In the genomic region with DNA sequence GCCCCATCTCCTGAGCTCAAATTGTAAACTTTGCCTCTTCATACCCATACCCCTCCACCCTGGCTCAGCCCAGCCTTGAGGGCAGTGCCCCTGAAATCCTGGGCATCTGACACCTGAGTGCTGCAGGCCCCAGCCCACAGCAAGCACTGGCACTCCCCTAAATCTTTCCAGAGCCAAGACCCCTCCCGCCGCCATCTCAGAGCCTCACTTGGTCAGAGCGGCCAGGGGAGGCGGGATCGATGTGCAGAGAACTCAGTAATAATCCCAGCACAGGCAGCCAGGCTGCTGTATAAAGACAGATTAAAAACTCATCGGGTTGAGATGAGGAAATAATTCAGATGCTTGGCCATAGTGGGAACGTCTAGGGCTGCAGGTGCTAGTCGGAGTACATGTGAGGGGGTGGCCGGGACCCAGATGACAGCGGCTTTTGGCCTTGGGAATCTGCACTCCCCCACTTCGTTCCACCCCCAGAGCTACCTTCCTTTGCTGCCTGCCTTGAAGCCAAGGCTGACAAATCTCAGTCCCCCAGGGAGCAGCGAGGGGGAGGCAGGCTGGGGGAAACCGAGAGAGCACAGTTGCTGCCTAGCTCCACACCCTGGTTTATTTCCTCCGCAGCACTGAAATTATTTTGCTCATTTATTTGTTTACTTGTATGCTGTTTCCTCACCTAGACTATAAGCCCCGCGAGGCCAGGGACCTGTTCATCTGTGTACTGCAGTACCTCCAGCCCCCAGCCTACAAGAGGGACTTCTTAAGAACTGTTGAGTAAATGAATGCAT, we compare ENCODE assay signal across 8 cellular contexts. TPM values are rescaled to one million over a fixed set of nuclear protein-coding genes. Genes with fewer than 3 reads are reported as not detected.
DNase-seq lines count a peak whose midpoint lies in the region; ATAC-seq and TF ChIP-seq lines count a peak whose summit lies in the region.

No MANE protein-coding gene starts in this region.

- no peaks in the 10 kb centered on the region for H3K9me3 ChIP-seq in skeletal muscle satellite cell (replicated peaks; ENCODE audit: low read length)

- no peaks in the 10 kb centered on the region for H3K36me3 Mint-ChIP-seq in activated CD4-positive, alpha-beta T cell treated with anti-CD3 and anti-CD28 coated beads, Interleukin-2, amount 10 ng/mL, durations not matched to agents 7 days and 5 days (ENCODE audit: low read depth)

- ATAC-seq in HG02938 (IDR thresholded peaks at IDR 0.05; ENCODE audit: unreplicated experiment), result peak; percentile 44

- H3K4me3 ChIP-seq in skeletal muscle satellite cell (ENCODE audit: low read length), result peak overlapping the region; percentile 67

- CTCF ChIA-PET in activated CD4-positive, alpha-beta T cell treated with anti-CD3 and anti-CD28 coated beads, Interleukin-2, amount 10 ng/mL, durations not matched to agents 7 days and 5 days (lab: Charles Lee), result interaction anchor here (1.0 to 4.8 kb wide), 13 partner anchors 9 to 268 kb away, joined by 3 to 38 read pairs (median 4); a partner anchor contains a TSS
- CTCF ChIA-PET in HEK293T (lab: Yijun Ruan, JAX), result interaction anchor here (0.9 to 3.1 kb wide), 6 partner anchors 10 to 259 kb away, joined by 4 to 16 read pairs (median 8); a partner anchor contains a TSS

- H3K4me2 ChIP-seq in skeletal muscle satellite cell (ENCODE audit: low read length), result peak overlapping the region; percentile 84

- no peak for DNase-seq in activated CD4-positive, alpha-beta T cell treated with anti-CD3 and anti-CD28 coated beads, Interleukin-2, amount 10 ng/mL, durations not matched to agents 7 days and 5 days
- DNase-seq in activated CD4-positive, alpha-beta T cell treated with anti-CD3 and anti-CD28 coated beads, Interleukin-2, amount 50 U/mL, for 4 hours, result no peak
- DNase-seq in NCI-H69 (lab: John Stamatoyannopoulos, UW), result no peak
- no peak for DNase-seq in HEK293T (ENCODE audit: extremely low spot score)
- no peak for DNase-seq in HT-29 (ENCODE audit: low spot score)

- H3K9ac ChIP-seq in skeletal muscle satellite cell (ENCODE audit: low read depth, low read length), result no peak overlapping the region

- H3K4me1 Mint-ChIP-seq in activated CD4-positive, alpha-beta T cell treated with anti-CD3 and anti-CD28 coated beads, Interleukin-2, amount 10 ng/mL, durations not matched to agents 7 days and 5 days, result peaks cover 23% of the 10 kb centered on the region

- H3K4me1 ChIP-seq in skeletal muscle satellite cell (ENCODE audit: control insufficient read depth, insufficient read depth, low read length), result peaks cover 7% of the 10 kb centered on the region

- H3K36me3 ChIP-seq in skeletal muscle satellite cell (ENCODE audit: insufficient read depth, low read length), result no peaks in the 10 kb centered on the region

- H3K27me3 ChIP-seq in skeletal muscle satellite cell (ENCODE audit: control insufficient read depth, insufficient read depth, low read length), result peaks cover 96% of the 10 kb centered on the region

- H3K27ac Mint-ChIP-seq in activated CD4-positive, alpha-beta T cell treated with anti-CD3 and anti-CD28 coated beads, Interleukin-2, amount 10 ng/mL, durations not matched to agents 7 days and 5 days, result no peak overlapping the region

- peak overlapping the region; percentile 71 for H3K4me3 Mint-ChIP-seq in activated CD4-positive, alpha-beta T cell treated with anti-CD3 and anti-CD28 coated beads, Interleukin-2, amount 10 ng/mL, durations not matched to agents 7 days and 5 days

- H3K9me3 Mint-ChIP-seq in activated CD4-positive, alpha-beta T cell treated with anti-CD3 and anti-CD28 coated beads, Interleukin-2, amount 10 ng/mL, durations not matched to agents 7 days and 5 days, result no peaks in the 10 kb centered on the region

- H3K27ac ChIP-seq in angular gyrus (ENCODE audit: low read depth, low read length), result peak overlapping the region; percentile 90

- POLR2A ChIA-PET in activated CD4-positive, alpha-beta T cell treated with anti-CD3 and anti-CD28 coated beads, Interleukin-2, amount 10 ng/mL, durations not matched to agents 7 days and 5 days (lab: Charles Lee), result no interaction called here
- POLR2A ChIA-PET in HEK293T (lab: Yijun Ruan, JAX), result no interaction called here

- peaks cover 48% of the 10 kb centered on the region for H3K27me3 Mint-ChIP-seq in activated CD4-positive, alpha-beta T cell treated with anti-CD3 and anti-CD28 coated beads, Interleukin-2, amount 10 ng/mL, durations not matched to agents 7 days and 5 days

TF ChIP-seq in HEK293T, 16 proteins besides CTCF, POLR2A, EP300 and RAD21:
- TF ChIP-seq ZNF384 (IDR thresholded peaks at IDR 0.05) (no peak), LEF1 (IDR thresholded peaks at IDR 0.05; ENCODE audit: borderline replicate concordance) (no peak), HDGF (IDR thresholded peaks at IDR 0.05; ENCODE audit: borderline replicate concordance) (no peak), BHLHE40 (IDR thresholded peaks at IDR 0.05; ENCODE audit: borderline replicate concordance) (no peak), FOXA1 (IDR thresholded peaks at IDR 0.05) (no peak), ELF4 (IDR thresholded peaks at IDR 0.05) (no peak), SP1 (IDR thresholded peaks at IDR 0.05) (no peak), SUZ12 (IDR thresholded peaks at IDR 0.05) (no peak), NFRKB (IDR thresholded peaks at IDR 0.05) (no peak), FOXM1 (IDR thresholded peaks at IDR 0.05; ENCODE audit: borderline replicate concordance) (no peak), L3MBTL2 (conservative IDR thresholded peaks at IDR 0.05) (no peak), CTBP1 (IDR thresholded peaks at IDR 0.05; ENCODE audit: borderline replicate concordance) (no peak)
- TF ChIP-seq, protein P1, sequence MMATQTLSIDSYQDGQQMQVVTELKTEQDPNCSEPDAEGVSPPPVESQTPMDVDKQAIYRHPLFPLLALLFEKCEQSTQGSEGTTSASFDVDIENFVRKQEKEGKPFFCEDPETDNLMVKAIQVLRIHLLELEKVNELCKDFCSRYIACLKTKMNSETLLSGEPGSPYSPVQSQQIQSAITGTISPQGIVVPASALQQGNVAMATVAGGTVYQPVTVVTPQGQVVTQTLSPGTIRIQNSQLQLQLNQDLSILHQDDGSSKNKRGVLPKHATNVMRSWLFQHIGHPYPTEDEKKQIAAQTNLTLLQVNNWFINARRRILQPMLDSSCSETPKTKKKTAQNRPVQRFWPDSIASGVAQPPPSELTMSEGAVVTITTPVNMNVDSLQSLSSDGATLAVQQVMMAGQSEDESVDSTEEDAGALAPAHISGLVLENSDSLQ (IDR thresholded peaks at IDR 0.05), result no peak

RNA-seq across cellular contexts. Expression of a gene that starts 19.5 kb away (rescaled TPM):
- total RNA-seq in activated CD4-positive, alpha-beta T cell treated with anti-CD3 and anti-CD28 coated beads, Interleukin-2, amount 10 ng/mL, durations not matched to agents 7 days and 5 days, result 1 to 10 TPM; 4.2 to 4.6 TPM
- total RNA-seq in skeletal muscle satellite cell (2012; rRNA removed), result 1.5 and 2.0 TPM in 2 replicates
- total RNA-seq in HT-29 (2014; rRNA removed; shearing (Covaris generic)), result 0.21 and 0.38 TPM in 2 replicates

RNA-seq across cellular contexts. Expression of a gene that starts 50.3 kb away (rescaled TPM):
- total RNA-seq in activated CD4-positive, alpha-beta T cell treated with anti-CD3 and anti-CD28 coated beads, Interleukin-2, amount 10 ng/mL, durations not matched to agents 7 days and 5 days, result 10 to 100 TPM; 58.0 to 59.3 TPM
- total RNA-seq in skeletal muscle satellite cell (2012; rRNA removed), result 14.2 and 15.7 TPM in 2 replicates
- total RNA-seq in HT-29 (2014; rRNA removed; shearing (Covaris generic)), result 24.3 and 30.6 TPM in 2 replicates
